In genomic region chr1:99565606-99566289, GRCh38 we compare ENCODE assay signal across 20 cellular contexts.
"Had no signal": no experiment of that assay in that cellular context is flagged by ENCODE, and none has a peak within 500 bp of the region (broad histone marks: within the 10 kb centered on the region; RNA-seq: fewer than 3 reads in every experiment).

No MANE protein-coding gene starts in this region.

- H3K9me3 ChIP-seq: neutrophil, uterus had no signal

- H2AFZ ChIP-seq: parathyroid adenoma had no signal

- H3K36me3 ChIP-seq: neutrophil, right atrium auricular region, tibial nerve, uterus had no signal

- H3K9ac ChIP-seq: parathyroid adenoma had no signal

- H3K4me3 ChIP-seq: right atrium auricular region, skin epidermis, tibial nerve, uterus had no signal

- ATAC-seq: activated T-cell treated with anti-CD3 and anti-CD28 coated beads, Interleukin-2, amount 50 U/mL, for 72 hours; left ventricle myocardium superior; natural killer cell had no signal

- H3K4me1 ChIP-seq: parathyroid adenoma, right atrium auricular region, tibial nerve, uterus had no signal

- H3K79me2 ChIP-seq: parathyroid adenoma had no signal

- H3K27me3 ChIP-seq: neutrophil, right atrium auricular region, tibial nerve, uterus had no signal

- DNase-seq: activated CD4-positive, alpha-beta T cell treated with anti-CD3 and anti-CD28 coated beads, Interleukin-2, amount 10 ng/mL, durations not matched to agents 7 days and 5 days; activated CD8-positive, alpha-beta memory T cell treated with anti-CD3 and anti-CD28 coated beads, Interleukin-2, amount 50 U/mL, for 48 hours; activated gamma-delta T cell; activated T-cell treated with anti-CD3 and anti-CD28 coated beads, Interleukin-2, amount 50 U/mL, for 72 hours; amygdala; effector memory CD4-positive, alpha-beta T cell; kidney; left ventricle myocardium superior; mesendoderm; natural killer cell; stimulated activated CD4-positive, alpha-beta T cell treated with anti-CD3 and anti-CD28 coated beads, Interleukin-4, amount 100 ng/mL, for 4 hours; stimulated activated CD8-positive, alpha-beta memory T cell treated with anti-CD3 and anti-CD28 coated beads, Interleukin-4, amount 100 ng/mL, for 48 hours; stimulated activated naive CD4-positive, alpha-beta T cell treated with Interleukin-2 at 50 U/mL for 16 hours; substantia nigra; uterus had no signal

- H3K27ac ChIP-seq: neutrophil, parathyroid adenoma, right atrium auricular region, skin epidermis, tibial nerve, uterus had no signal

- FAIRE-seq: kidney had no signal
